1 cellular context compared by ENCODE assay signal in genomic region chr19:55333870-55334269, GRCh38.
TF ChIP-seq lines count a peak whose summit lies in the region.

No MANE protein-coding gene starts in this region.

TF ChIP-seq in HepG2, 621 proteins besides CTCF, POLR2A, EP300 and RAD21 (continued from another document and continues in another):
- TF ChIP-seq ZBED4 (CRISPR knock-in tag; IDR thresholded peaks at IDR 0.05; ENCODE audit: borderline replicate concordance) = peak; percentile 79; the same call in 1 of the 2 replicates
- no peak for TF ChIP-seq ZEB1 (IDR thresholded peaks at IDR 0.05; ENCODE audit: insufficient replicate concordance, low read depth)
- no peak for TF ChIP-seq HNRNPL (IDR thresholded peaks at IDR 0.05; ENCODE audit: low read depth, low read length)
- TF ChIP-seq, protein P1, sequence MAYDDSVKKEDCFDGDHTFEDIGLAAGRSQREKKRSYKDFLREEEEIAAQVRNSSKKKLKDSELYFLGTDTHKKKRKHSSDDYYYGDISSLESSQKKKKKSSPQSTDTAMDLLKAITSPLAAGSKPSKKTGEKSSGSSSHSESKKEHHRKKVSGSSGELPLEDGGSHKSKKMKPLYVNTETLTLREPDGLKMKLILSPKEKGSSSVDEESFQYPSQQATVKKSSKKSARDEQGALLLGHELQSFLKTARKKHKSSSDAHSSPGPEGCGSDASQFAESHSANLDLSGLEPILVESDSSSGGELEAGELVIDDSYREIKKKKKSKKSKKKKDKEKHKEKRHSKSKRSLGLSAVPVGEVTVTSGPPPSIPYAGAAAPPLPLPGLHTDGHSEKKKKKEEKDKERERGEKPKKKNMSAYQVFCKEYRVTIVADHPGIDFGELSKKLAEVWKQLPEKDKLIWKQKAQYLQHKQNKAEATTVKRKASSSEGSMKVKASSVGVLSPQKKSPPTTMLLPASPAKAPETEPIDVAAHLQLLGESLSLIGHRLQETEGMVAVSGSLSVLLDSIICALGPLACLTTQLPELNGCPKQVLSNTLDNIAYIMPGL (CRISPR knock-in tag; IDR thresholded peaks at IDR 0.05; ENCODE audit: borderline replicate concordance in 1 of 2, low read depth in 1 of 2) = no peak; a peak in 1 of 4 replicates
- TF ChIP-seq CHD2 (IDR thresholded peaks at IDR 0.05; ENCODE audit: low read depth, low read length) = no peak
- TF ChIP-seq RNF2 (conservative IDR thresholded peaks at IDR 0.05; ENCODE audit: low read depth) = no peak
- TF ChIP-seq DPF2 (CRISPR knock-in tag; IDR thresholded peaks at IDR 0.05; ENCODE audit: borderline replicate concordance, low read depth) = no peak
- TF ChIP-seq SAP130 (CRISPR knock-in tag; IDR thresholded peaks at IDR 0.05; ENCODE audit: low read depth) = peak; percentile 86
- no peak for TF ChIP-seq ZNF260 (CRISPR knock-in tag; IDR thresholded peaks at IDR 0.05; ENCODE audit: borderline replicate concordance, low read depth)
- no peak for TF ChIP-seq ZNF790 (CRISPR knock-in tag; IDR thresholded peaks at IDR 0.05; ENCODE audit: borderline replicate concordance)
- no peak for TF ChIP-seq KLF13 (CRISPR knock-in tag; IDR thresholded peaks at IDR 0.05)
- no peak for TF ChIP-seq ZNF775 (CRISPR knock-in tag; IDR thresholded peaks at IDR 0.05; ENCODE audit: borderline replicate concordance)
- TF ChIP-seq HMGXB3 (CRISPR knock-in tag; IDR thresholded peaks at IDR 0.05; ENCODE audit: borderline replicate concordance) = no peak
- 0 out of 2 replicates have a peak, but pooled peaks have one; percentile 36 for TF ChIP-seq RBFOX2 (IDR thresholded peaks at IDR 0.05; ENCODE audit: low read depth, low read length)
- peak; percentile 76; the same call in 1 of the 2 replicates for TF ChIP-seq SMAD3 (CRISPR knock-in tag; IDR thresholded peaks at IDR 0.05)
- TF ChIP-seq STAT6 (CRISPR knock-in tag; IDR thresholded peaks at IDR 0.05; ENCODE audit: borderline replicate concordance) = 0 out of 2 replicates have a peak, but pooled peaks have one; percentile 48
- TF ChIP-seq AHDC1 (CRISPR knock-in tag; IDR thresholded peaks at IDR 0.05; ENCODE audit: borderline replicate concordance) = peak; percentile 27; the same call in 1 of the 2 replicates
- peak; percentile 45; the same call in 1 of the 2 replicates for TF ChIP-seq MYC (CRISPR knock-in tag; IDR thresholded peaks at IDR 0.05; ENCODE audit: borderline replicate concordance)
- no peak for TF ChIP-seq HDAC6 (IDR thresholded peaks at IDR 0.05; ENCODE audit: low read depth, low read length)
- TF ChIP-seq PRDM10 (CRISPR knock-in tag; IDR thresholded peaks at IDR 0.05; ENCODE audit: low read depth) = 0 out of 2 replicates have a peak, but pooled peaks have one; percentile 47
- TF ChIP-seq ZNF747 (CRISPR knock-in tag; IDR thresholded peaks at IDR 0.05; ENCODE audit: borderline replicate concordance) = no peak
- TF ChIP-seq, protein P2, sequence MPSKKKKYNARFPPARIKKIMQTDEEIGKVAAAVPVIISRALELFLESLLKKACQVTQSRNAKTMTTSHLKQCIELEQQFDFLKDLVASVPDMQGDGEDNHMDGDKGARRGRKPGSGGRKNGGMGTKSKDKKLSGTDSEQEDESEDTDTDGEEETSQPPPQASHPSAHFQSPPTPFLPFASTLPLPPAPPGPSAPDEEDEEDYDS (CRISPR knock-in tag; IDR thresholded peaks at IDR 0.05) = peak; percentile 20; the same call in 1 of the 2 replicates
- TF ChIP-seq RNF219 (CRISPR knock-in tag; IDR thresholded peaks at IDR 0.05) = 0 out of 2 replicates have a peak, but pooled peaks have one; percentile 42
- no peak for TF ChIP-seq ZNF709 (CRISPR knock-in tag; IDR thresholded peaks at IDR 0.05)
- no peak for TF ChIP-seq CHCHD3 (CRISPR knock-in tag; IDR thresholded peaks at IDR 0.05)
- TF ChIP-seq NFE2 (CRISPR knock-in tag; IDR thresholded peaks at IDR 0.05) = no peak
